ENCODE assay signal across 25 cellular contexts in genomic region chr3:105763674-105764036, GRCh38.
DNase-seq lines count a peak whose midpoint lies in the region; ATAC-seq and TF ChIP-seq lines count a peak whose summit lies in the region.
"Had no signal": no experiment of that assay in that cellular context is flagged by ENCODE, and none has a peak within 500 bp of the region (broad histone marks: within the 10 kb centered on the region; RNA-seq: fewer than 3 reads in every experiment).

No MANE protein-coding gene starts in this region.

- H3K27ac ChIP-seq in CD4-positive, CD25-positive, alpha-beta regulatory T cell (ENCODE audit: insufficient read depth, low read length, poor library complexity, severe bottlenecking): no peak overlapping the region
- H3K27ac ChIP-seq in breast epithelium (no peak overlapping the region), osteoblast (ENCODE audit: low read depth, low read length) (no peak overlapping the region)
- H3K27ac ChIP-seq: brain microvascular endothelial cell, left ventricle myocardium inferior, stomach, thyroid gland, vagina had no signal

- no peaks in the 10 kb centered on the region for H3K27me3 ChIP-seq in CD4-positive, CD25-positive, alpha-beta regulatory T cell (ENCODE audit: control insufficient read depth, insufficient read depth, low read length)
- H3K27me3 ChIP-seq in breast epithelium: no peaks in the 10 kb centered on the region
- H3K27me3 ChIP-seq in osteoblast (ENCODE audit: insufficient read depth, low read length): no peaks in the 10 kb centered on the region
- H3K27me3 ChIP-seq: brain microvascular endothelial cell, stomach, thyroid gland, vagina had no signal

- intact Hi-C loops in activated CD4-positive, alpha-beta T cell treated with anti-CD3 and anti-CD28 coated beads for 36 hours (cut with DNase I, micrococcal nuclease): no loop called here
- intact Hi-C loops in breast epithelium (cut with DNase I; ENCODE audit: low total_unique reads): no loop called here

- no peak overlapping the region for H3K4me3 Mint-ChIP-seq in activated CD4-positive, alpha-beta T cell treated with anti-CD3 and anti-CD28 coated beads for 36 hours
- H3K4me3 Mint-ChIP-seq in CD4-positive, CD25-positive, alpha-beta regulatory T cell: no peak overlapping the region
- H3K4me3 Mint-ChIP-seq in activated CD8-positive, alpha-beta T cell treated with anti-CD3 and anti-CD28 coated beads, Interleukin-2, amount 10 ng/mL, durations not matched to agents 7 days and 5 days: no peak overlapping the region
- H3K4me3 Mint-ChIP-seq in immature natural killer cell: peak overlapping the region in 4 of 5 donors; percentile 3 to 67 (median 34)

- no peak for TF ChIP-seq CTCF in breast epithelium (IDR thresholded peaks at IDR 0.05)
- TF ChIP-seq CTCF in osteoblast (IDR thresholded peaks at IDR 0.05; ENCODE audit: extremely low read depth, low read depth, low read length): no peak

- no peak overlapping the region for H3K4me2 ChIP-seq in osteoblast (ENCODE audit: insufficient read depth, low read length)

- no peak for TF ChIP-seq POLR2A in breast epithelium (IDR thresholded peaks at IDR 0.05)

- POLR2A ChIA-PET in activated CD4-positive, alpha-beta T cell treated with anti-CD3 and anti-CD28 coated beads for 36 hours (lab: Charles Lee): no interaction called here
- POLR2A ChIA-PET in activated CD8-positive, alpha-beta T cell treated with anti-CD3 and anti-CD28 coated beads, Interleukin-2, amount 10 ng/mL, durations not matched to agents 7 days and 5 days (lab: Charles Lee): no interaction called here

- CTCF ChIA-PET in activated CD4-positive, alpha-beta T cell treated with anti-CD3 and anti-CD28 coated beads for 36 hours (lab: Charles Lee): no interaction called here
- CTCF ChIA-PET in activated CD8-positive, alpha-beta T cell treated with anti-CD3 and anti-CD28 coated beads, Interleukin-2, amount 10 ng/mL, durations not matched to agents 7 days and 5 days (lab: Charles Lee): no interaction called here

- peaks cover 32% of the 10 kb centered on the region for H3K9me3 Mint-ChIP-seq in activated CD4-positive, alpha-beta T cell treated with anti-CD3 and anti-CD28 coated beads for 36 hours (ENCODE audit: low read depth)
- peaks cover 3 to 25% (median 12%) of the 10 kb centered on the region in 7 donors for H3K9me3 Mint-ChIP-seq in CD4-positive, CD25-positive, alpha-beta regulatory T cell
- H3K9me3 Mint-ChIP-seq in activated CD8-positive, alpha-beta T cell treated with anti-CD3 and anti-CD28 coated beads, Interleukin-2, amount 10 ng/mL, durations not matched to agents 7 days and 5 days (ENCODE audit: insufficient read depth): peaks cover 25% of the 10 kb centered on the region
- peaks cover 2 to 18% (median 11%) of the 10 kb centered on the region in 6 donors for H3K9me3 Mint-ChIP-seq in immature natural killer cell

- peaks cover 69% of the 10 kb centered on the region for H3K36me3 Mint-ChIP-seq in activated CD4-positive, alpha-beta T cell treated with anti-CD3 and anti-CD28 coated beads for 36 hours (ENCODE audit: low read depth)
- H3K36me3 Mint-ChIP-seq in CD4-positive, CD25-positive, alpha-beta regulatory T cell: peaks cover 43% of the 10 kb centered on the region
- peaks cover 85% of the 10 kb centered on the region for H3K36me3 Mint-ChIP-seq in activated CD8-positive, alpha-beta T cell treated with anti-CD3 and anti-CD28 coated beads, Interleukin-2, amount 10 ng/mL, durations not matched to agents 7 days and 5 days (ENCODE audit: low read depth)
- H3K36me3 Mint-ChIP-seq in immature natural killer cell: peaks cover 36 to 42% (median 39%) of the 10 kb centered on the region in 3 donors

- no peak for DNase-seq in activated CD4-positive, alpha-beta T cell treated with anti-CD3 and anti-CD28 coated beads for 36 hours
- DNase-seq in activated CD4-positive, alpha-beta T cell treated with anti-CD3 and anti-CD28 coated beads, Interleukin-2, amount 50 U/mL, for 48 hours: no peak
- no peak for DNase-seq in CD4-positive, CD25-positive, alpha-beta regulatory T cell
- no peak for DNase-seq in activated CD8-positive, alpha-beta T cell treated with anti-CD3 and anti-CD28 coated beads, Interleukin-2, amount 10 ng/mL, durations not matched to agents 7 days and 5 days
- no peak for DNase-seq in immature natural killer cell
- no peak for DNase-seq in breast epithelium (ENCODE audit: low spot score in 2 of 2)
- no peak for DNase-seq in osteoblast (ENCODE audit: insufficient read length, low spot score, missing footprints)
- no peak for DNase-seq in GM19240 (ENCODE audit: insufficient read length, low spot score)
- DNase-seq: AML-193, amniotic stem cell, brain microvascular endothelial cell, COR-L47, DMS79, GF-D8, islet precursor cell, KBM-7, left ventricle myocardium inferior, NCI-H1105 treated with DMSO at 0.1 percent for 48 hours, NCI-H2029, NCI-H526 treated with DMSO at 0.1 percent for 48 hours, SIG-M5, stomach, thyroid gland had no signal

- H3K36me3 ChIP-seq in CD4-positive, CD25-positive, alpha-beta regulatory T cell (ENCODE audit: control insufficient read depth, insufficient read depth, low read length): peaks cover 16% of the 10 kb centered on the region
- H3K36me3 ChIP-seq in breast epithelium: no peaks in the 10 kb centered on the region
- H3K36me3 ChIP-seq in osteoblast (ENCODE audit: insufficient read depth, low read length): peaks cover 32% of the 10 kb centered on the region
- H3K36me3 ChIP-seq: brain microvascular endothelial cell, HAP-1 had no signal

- ATAC-seq in activated CD4-positive, alpha-beta T cell treated with anti-CD3 and anti-CD28 coated beads for 36 hours: no peak
- ATAC-seq in CD4-positive, CD25-positive, alpha-beta regulatory T cell (ENCODE audit: low read depth in 2 of 2): no peak
- no peak for ATAC-seq in activated CD8-positive, alpha-beta T cell treated with anti-CD3 and anti-CD28 coated beads, Interleukin-2, amount 10 ng/mL, durations not matched to agents 7 days and 5 days

- peaks cover 0 to 28% of the 10 kb centered on the region in 2 experiments for H3K9me3 ChIP-seq in CD4-positive, CD25-positive, alpha-beta regulatory T cell (ENCODE audit: control insufficient read depth in 2 of 2, low read length in 2 of 2)
- H3K9me3 ChIP-seq in breast epithelium (peaks cover 15 to 16% of the 10 kb centered on the region in 2 donors), osteoblast (ENCODE audit: low read depth, low read length) (no peaks in the 10 kb centered on the region)
- H3K9me3 ChIP-seq: thyroid gland had no signal

- peaks cover 62% of the 10 kb centered on the region for H3K4me1 Mint-ChIP-seq in activated CD4-positive, alpha-beta T cell treated with anti-CD3 and anti-CD28 coated beads for 36 hours
- peaks cover 45 to 77% (median 50%) of the 10 kb centered on the region in 4 donors for H3K4me1 Mint-ChIP-seq in CD4-positive, CD25-positive, alpha-beta regulatory T cell
- H3K4me1 Mint-ChIP-seq in activated CD8-positive, alpha-beta T cell treated with anti-CD3 and anti-CD28 coated beads, Interleukin-2, amount 10 ng/mL, durations not matched to agents 7 days and 5 days (ENCODE audit: low read depth): peaks cover 75% of the 10 kb centered on the region
- peaks cover 93 to 97% of the 10 kb centered on the region in 2 donors for H3K4me1 Mint-ChIP-seq in immature natural killer cell

- peaks cover 35% of the 10 kb centered on the region for H4K20me1 ChIP-seq in osteoblast (ENCODE audit: insufficient read depth, low read length)

- H3K27ac Mint-ChIP-seq in activated CD4-positive, alpha-beta T cell treated with anti-CD3 and anti-CD28 coated beads for 36 hours: peak overlapping the region; percentile 77
- H3K27ac Mint-ChIP-seq in CD4-positive, CD25-positive, alpha-beta regulatory T cell: peak overlapping the region; percentile 25 to 90 (median 58)
- H3K27ac Mint-ChIP-seq in activated CD8-positive, alpha-beta T cell treated with anti-CD3 and anti-CD28 coated beads, Interleukin-2, amount 10 ng/mL, durations not matched to agents 7 days and 5 days: peak overlapping the region; percentile 97
- H3K27ac Mint-ChIP-seq in immature natural killer cell: peak overlapping the region; percentile 71 to 93 (median 84)

- no peaks in the 10 kb centered on the region for H3K27me3 Mint-ChIP-seq in activated CD4-positive, alpha-beta T cell treated with anti-CD3 and anti-CD28 coated beads for 36 hours
- H3K27me3 Mint-ChIP-seq in CD4-positive, CD25-positive, alpha-beta regulatory T cell: no peaks in the 10 kb centered on the region
- no peaks in the 10 kb centered on the region for H3K27me3 Mint-ChIP-seq in activated CD8-positive, alpha-beta T cell treated with anti-CD3 and anti-CD28 coated beads, Interleukin-2, amount 10 ng/mL, durations not matched to agents 7 days and 5 days (ENCODE audit: low read depth)
- peaks cover 1 to 4% (median 1%) of the 10 kb centered on the region in 3 donors for H3K27me3 Mint-ChIP-seq in immature natural killer cell (ENCODE audit: low read depth in 3 of 3)

- H3K4me1 ChIP-seq in CD4-positive, CD25-positive, alpha-beta regulatory T cell (ENCODE audit: control insufficient read depth, insufficient read depth, low read length, poor library complexity, severe bottlenecking): peaks cover 27% of the 10 kb centered on the region
- H3K4me1 ChIP-seq in breast epithelium (no peaks in the 10 kb centered on the region), osteoblast (ENCODE audit: insufficient read depth, low read length) (no peaks in the 10 kb centered on the region)
- H3K4me1 ChIP-seq: thyroid gland had no signal

- H3K79me2 ChIP-seq in osteoblast (ENCODE audit: insufficient read depth, low read length): peaks cover 100% of the 10 kb centered on the region

- H2AFZ ChIP-seq in osteoblast (ENCODE audit: low read length): no peak overlapping the region

- no peak overlapping the region for H3K4me3 ChIP-seq in CD4-positive, CD25-positive, alpha-beta regulatory T cell (ENCODE audit: low read depth, low read length)
- H3K4me3 ChIP-seq in breast epithelium: no peak overlapping the region
- no peak overlapping the region for H3K4me3 ChIP-seq in osteoblast (ENCODE audit: insufficient read depth, low read length)
- H3K4me3 ChIP-seq: HAP-1, left ventricle myocardium inferior, stomach, thyroid gland, vagina had no signal

Comparison
In these comparisons a context has a peak if more than half of its experiments do, and no peak if none do; other contexts are left out.
1. H3K4me3 Mint-ChIP-seq: peak in immature natural killer cell (4 of 5); none in activated CD4-positive, alpha-beta T cell treated with anti-CD3 and anti-CD28 coated beads for 36 hours (single experiment), CD4-positive, CD25-positive, alpha-beta regulatory T cell (0 of 4) and activated CD8-positive, alpha-beta T cell treated with anti-CD3 and anti-CD28 coated beads, Interleukin-2, amount 10 ng/mL, durations not matched to agents 7 days and 5 days (single experiment).
2. Peak in every context shown above with its lines, with median percentiles within 50 percentile points of each other: H3K27ac Mint-ChIP-seq.